1 cellular context compared by ENCODE assay signal in the genomic region with DNA sequence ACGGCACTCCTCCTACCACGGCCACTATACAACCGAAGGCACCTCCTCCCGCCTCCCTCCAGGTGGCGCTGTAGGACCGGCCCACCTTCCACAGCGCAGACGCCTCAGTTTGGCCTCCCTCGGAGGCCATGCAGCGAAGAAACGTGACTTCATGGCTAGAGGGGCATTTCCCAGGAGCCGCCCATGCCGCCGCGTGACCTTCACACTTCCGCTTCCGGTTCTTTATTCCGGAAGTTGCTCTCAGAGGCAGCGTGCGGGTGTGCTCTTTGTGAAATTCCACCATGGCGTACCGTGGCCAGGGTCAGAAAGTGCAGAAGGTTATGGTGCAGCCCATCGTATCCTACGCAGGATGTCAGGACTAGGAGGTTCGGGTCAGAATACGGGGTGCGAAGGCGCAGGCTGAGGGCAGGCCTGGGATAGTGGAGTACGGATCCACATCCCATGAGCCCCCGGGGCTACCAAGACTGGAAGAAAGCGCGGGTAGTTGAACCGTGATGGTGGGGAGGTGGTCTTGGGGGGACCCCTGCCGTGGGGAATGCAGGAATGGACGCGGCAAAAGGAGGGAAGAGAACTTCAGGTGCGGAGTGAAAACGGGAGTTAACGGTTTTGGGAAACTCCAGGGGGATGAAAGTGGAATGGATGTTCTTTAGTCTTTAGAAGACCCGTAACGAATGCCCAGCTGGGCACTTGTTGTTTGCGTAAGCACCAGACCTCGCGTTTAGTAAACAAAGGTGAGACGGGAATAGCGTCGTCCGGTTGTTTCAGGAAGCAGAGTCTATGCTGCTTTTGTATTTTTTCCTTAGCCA.
A peak's percentile ranks its signal among the peaks of the same experiment; 100 is the strongest.
TF ChIP-seq lines count a peak whose summit lies in the region.

A gene (plus strand): TSS at position 221 of the 806 bp plus-strand sequence. CDS start 61 bp downstream, at position 282.

TF ChIP-seq in K562, 482 proteins besides CTCF, POLR2A, EP300 and RAD21 (continued from another document and continues in another):
- TF ChIP-seq, protein P1, sequence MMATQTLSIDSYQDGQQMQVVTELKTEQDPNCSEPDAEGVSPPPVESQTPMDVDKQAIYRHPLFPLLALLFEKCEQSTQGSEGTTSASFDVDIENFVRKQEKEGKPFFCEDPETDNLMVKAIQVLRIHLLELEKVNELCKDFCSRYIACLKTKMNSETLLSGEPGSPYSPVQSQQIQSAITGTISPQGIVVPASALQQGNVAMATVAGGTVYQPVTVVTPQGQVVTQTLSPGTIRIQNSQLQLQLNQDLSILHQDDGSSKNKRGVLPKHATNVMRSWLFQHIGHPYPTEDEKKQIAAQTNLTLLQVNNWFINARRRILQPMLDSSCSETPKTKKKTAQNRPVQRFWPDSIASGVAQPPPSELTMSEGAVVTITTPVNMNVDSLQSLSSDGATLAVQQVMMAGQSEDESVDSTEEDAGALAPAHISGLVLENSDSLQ (IDR thresholded peaks at IDR 0.05): peak; percentile 86
- TF ChIP-seq FOXJ2 (tag; IDR thresholded peaks at IDR 0.05) (peak; percentile 81; the same call in 1 of the 2 replicates), TCFL5 (CRISPR knock-in tag; conservative IDR thresholded peaks at IDR 0.05) (no peak), SUPT5H (IDR thresholded peaks at IDR 0.05) (peak; percentile 98), OTX1 (CRISPR knock-in tag; IDR thresholded peaks at IDR 0.05) (peak; percentile 52; the same call in 1 of the 2 replicates), XRCC5 (IDR thresholded peaks at IDR 0.05; ENCODE audit: low read depth, low read length) (peak; percentile 91), ELF2 (CRISPR knock-in tag; IDR thresholded peaks at IDR 0.05) (peak; percentile 99), STAT5A (IDR thresholded peaks at IDR 0.05; ENCODE audit: borderline replicate concordance, low read length) (peak; percentile 52; the same call in 1 of the 2 replicates), FOXP1 (CRISPR knock-in tag; IDR thresholded peaks at IDR 0.05) (peak; percentile 44; the same call in 1 of the 2 replicates), HLTF (IDR thresholded peaks at IDR 0.05) (peak; percentile 8; the same call in 1 of the 2 replicates), ZZZ3 (IDR thresholded peaks at IDR 0.05) (peak; percentile 96), SMAD1 (IDR thresholded peaks at IDR 0.05; ENCODE audit: low read depth, low read length, partially characterized antibody) (peak; percentile 89), CBFB (CRISPR knock-in tag; IDR thresholded peaks at IDR 0.05) (peak; percentile 59; the same call in 1 of the 2 replicates), PML (IDR thresholded peaks at IDR 0.05; ENCODE audit: low read length) (peak; percentile 88), STAG1 (CRISPR knock-in tag; IDR thresholded peaks at IDR 0.05; ENCODE audit: borderline replicate concordance) (peak; percentile 97), L3MBTL2 (IDR thresholded peaks at IDR 0.05) (peak; percentile 87; the same call in 1 of the 2 replicates), CCNT2 (IDR thresholded peaks at IDR 0.05; ENCODE audit: borderline replicate concordance, extremely low read depth, insufficient read length, low read depth, low read length) (peak; percentile 50), POLR2B (IDR thresholded peaks at IDR 0.05; ENCODE audit: low read depth, partially characterized antibody) (peak; percentile 92), ZNF165 (CRISPR knock-in tag; IDR thresholded peaks at IDR 0.05; ENCODE audit: borderline replicate concordance) (peak; percentile 59; the same call in 1 of the 2 replicates), THRAP3 (IDR thresholded peaks at IDR 0.05; ENCODE audit: borderline replicate concordance) (peak; percentile 97; the same call in 1 of the 2 replicates), ZNF224 (CRISPR knock-in tag; IDR thresholded peaks at IDR 0.05) (peak; percentile 76), KAT7 (CRISPR knock-in tag; IDR thresholded peaks at IDR 0.05; ENCODE audit: borderline replicate concordance) (peak; percentile 70; the same call in 1 of the 2 replicates), ZNF644 (tag; IDR thresholded peaks at IDR 0.05; ENCODE audit: low read depth) (peak; percentile 77), LEF1 (IDR thresholded peaks at IDR 0.05) (peak; percentile 91), ERF (CRISPR knock-in tag; IDR thresholded peaks at IDR 0.05) (peak; percentile 90), SMAD2 (IDR thresholded peaks at IDR 0.05; ENCODE audit: low read depth, low read length) (no peak), SP1 (CRISPR knock-in tag; IDR thresholded peaks at IDR 0.05) (peak; percentile 98), ZNF707 (CRISPR knock-in tag; conservative IDR thresholded peaks at IDR 0.05) (no peak), MEF2A (IDR thresholded peaks at IDR 0.05; ENCODE audit: control insufficient read depth, low read depth, low read length) (no peak), TRIM24 (IDR thresholded peaks at IDR 0.05) (peak; percentile 40 to 85; a peak in 3 of 4 replicates), FOXA3 (CRISPR knock-in tag; conservative IDR thresholded peaks at IDR 0.05 in 1 of 2, IDR thresholded peaks at IDR 0.05 in 1 of 2) (peak in 1 of 2 experiments; percentile 29; a peak in 1 of 4 replicates)
- TF ChIP-seq, protein P2, sequence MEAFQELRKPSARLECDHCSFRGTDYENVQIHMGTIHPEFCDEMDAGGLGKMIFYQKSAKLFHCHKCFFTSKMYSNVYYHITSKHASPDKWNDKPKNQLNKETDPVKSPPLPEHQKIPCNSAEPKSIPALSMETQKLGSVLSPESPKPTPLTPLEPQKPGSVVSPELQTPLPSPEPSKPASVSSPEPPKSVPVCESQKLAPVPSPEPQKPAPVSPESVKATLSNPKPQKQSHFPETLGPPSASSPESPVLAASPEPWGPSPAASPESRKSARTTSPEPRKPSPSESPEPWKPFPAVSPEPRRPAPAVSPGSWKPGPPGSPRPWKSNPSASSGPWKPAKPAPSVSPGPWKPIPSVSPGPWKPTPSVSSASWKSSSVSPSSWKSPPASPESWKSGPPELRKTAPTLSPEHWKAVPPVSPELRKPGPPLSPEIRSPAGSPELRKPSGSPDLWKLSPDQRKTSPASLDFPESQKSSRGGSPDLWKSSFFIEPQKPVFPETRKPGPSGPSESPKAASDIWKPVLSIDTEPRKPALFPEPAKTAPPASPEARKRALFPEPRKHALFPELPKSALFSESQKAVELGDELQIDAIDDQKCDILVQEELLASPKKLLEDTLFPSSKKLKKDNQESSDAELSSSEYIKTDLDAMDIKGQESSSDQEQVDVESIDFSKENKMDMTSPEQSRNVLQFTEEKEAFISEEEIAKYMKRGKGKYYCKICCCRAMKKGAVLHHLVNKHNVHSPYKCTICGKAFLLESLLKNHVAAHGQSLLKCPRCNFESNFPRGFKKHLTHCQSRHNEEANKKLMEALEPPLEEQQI (IDR thresholded peaks at IDR 0.05): peak; percentile 85
- TF ChIP-seq, protein P3, sequence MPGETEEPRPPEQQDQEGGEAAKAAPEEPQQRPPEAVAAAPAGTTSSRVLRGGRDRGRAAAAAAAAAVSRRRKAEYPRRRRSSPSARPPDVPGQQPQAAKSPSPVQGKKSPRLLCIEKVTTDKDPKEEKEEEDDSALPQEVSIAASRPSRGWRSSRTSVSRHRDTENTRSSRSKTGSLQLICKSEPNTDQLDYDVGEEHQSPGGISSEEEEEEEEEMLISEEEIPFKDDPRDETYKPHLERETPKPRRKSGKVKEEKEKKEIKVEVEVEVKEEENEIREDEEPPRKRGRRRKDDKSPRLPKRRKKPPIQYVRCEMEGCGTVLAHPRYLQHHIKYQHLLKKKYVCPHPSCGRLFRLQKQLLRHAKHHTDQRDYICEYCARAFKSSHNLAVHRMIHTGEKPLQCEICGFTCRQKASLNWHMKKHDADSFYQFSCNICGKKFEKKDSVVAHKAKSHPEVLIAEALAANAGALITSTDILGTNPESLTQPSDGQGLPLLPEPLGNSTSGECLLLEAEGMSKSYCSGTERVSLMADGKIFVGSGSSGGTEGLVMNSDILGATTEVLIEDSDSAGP (CRISPR knock-in tag; IDR thresholded peaks at IDR 0.05): peak; percentile 55; the same call in 1 of the 2 replicates
- TF ChIP-seq, protein P4, sequence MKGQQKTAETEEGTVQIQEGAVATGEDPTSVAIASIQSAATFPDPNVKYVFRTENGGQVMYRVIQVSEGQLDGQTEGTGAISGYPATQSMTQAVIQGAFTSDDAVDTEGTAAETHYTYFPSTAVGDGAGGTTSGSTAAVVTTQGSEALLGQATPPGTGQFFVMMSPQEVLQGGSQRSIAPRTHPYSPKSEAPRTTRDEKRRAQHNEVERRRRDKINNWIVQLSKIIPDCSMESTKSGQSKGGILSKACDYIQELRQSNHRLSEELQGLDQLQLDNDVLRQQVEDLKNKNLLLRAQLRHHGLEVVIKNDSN (CRISPR knock-in tag; IDR thresholded peaks at IDR 0.05): peak; percentile 98
- TF ChIP-seq, protein P5, sequence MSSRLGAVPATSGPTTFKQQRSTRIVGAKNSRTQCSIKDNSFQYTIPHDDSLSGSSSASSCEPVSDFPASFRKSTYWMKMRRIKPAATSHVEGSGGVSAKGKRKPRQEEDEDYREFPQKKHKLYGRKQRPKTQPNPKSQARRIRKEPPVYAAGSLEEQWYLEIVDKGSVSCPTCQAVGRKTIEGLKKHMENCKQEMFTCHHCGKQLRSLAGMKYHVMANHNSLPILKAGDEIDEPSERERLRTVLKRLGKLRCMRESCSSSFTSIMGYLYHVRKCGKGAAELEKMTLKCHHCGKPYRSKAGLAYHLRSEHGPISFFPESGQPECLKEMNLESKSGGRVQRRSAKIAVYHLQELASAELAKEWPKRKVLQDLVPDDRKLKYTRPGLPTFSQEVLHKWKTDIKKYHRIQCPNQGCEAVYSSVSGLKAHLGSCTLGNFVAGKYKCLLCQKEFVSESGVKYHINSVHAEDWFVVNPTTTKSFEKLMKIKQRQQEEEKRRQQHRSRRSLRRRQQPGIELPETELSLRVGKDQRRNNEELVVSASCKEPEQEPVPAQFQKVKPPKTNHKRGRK (tag; IDR thresholded peaks at IDR 0.05): no peak
- TF ChIP-seq, protein P6, sequence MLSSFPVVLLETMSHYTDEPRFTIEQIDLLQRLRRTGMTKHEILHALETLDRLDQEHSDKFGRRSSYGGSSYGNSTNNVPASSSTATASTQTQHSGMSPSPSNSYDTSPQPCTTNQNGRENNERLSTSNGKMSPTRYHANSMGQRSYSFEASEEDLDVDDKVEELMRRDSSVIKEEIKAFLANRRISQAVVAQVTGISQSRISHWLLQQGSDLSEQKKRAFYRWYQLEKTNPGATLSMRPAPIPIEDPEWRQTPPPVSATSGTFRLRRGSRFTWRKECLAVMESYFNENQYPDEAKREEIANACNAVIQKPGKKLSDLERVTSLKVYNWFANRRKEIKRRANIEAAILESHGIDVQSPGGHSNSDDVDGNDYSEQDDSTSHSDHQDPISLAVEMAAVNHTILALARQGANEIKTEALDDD (IDR thresholded peaks at IDR 0.05): no peak; the same call in 1 of the 2 replicates
- TF ChIP-seq, protein P7, sequence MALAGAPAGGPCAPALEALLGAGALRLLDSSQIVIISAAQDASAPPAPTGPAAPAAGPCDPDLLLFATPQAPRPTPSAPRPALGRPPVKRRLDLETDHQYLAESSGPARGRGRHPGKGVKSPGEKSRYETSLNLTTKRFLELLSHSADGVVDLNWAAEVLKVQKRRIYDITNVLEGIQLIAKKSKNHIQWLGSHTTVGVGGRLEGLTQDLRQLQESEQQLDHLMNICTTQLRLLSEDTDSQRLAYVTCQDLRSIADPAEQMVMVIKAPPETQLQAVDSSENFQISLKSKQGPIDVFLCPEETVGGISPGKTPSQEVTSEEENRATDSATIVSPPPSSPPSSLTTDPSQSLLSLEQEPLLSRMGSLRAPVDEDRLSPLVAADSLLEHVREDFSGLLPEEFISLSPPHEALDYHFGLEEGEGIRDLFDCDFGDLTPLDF (CRISPR knock-in tag; IDR thresholded peaks at IDR 0.05): peak; percentile 87
- TF ChIP-seq, protein P8, sequence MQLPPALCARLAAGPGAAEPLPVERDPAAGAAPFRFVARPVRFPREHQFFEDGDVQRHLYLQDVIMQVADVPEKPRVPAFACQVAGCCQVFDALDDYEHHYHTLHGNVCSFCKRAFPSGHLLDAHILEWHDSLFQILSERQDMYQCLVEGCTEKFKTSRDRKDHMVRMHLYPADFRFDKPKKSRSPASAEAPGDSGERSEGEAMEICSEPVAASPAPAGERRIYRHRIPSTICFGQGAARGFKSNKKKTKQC (CRISPR knock-in tag; IDR thresholded peaks at IDR 0.05): peak; percentile 98
- TF ChIP-seq, protein P9, sequence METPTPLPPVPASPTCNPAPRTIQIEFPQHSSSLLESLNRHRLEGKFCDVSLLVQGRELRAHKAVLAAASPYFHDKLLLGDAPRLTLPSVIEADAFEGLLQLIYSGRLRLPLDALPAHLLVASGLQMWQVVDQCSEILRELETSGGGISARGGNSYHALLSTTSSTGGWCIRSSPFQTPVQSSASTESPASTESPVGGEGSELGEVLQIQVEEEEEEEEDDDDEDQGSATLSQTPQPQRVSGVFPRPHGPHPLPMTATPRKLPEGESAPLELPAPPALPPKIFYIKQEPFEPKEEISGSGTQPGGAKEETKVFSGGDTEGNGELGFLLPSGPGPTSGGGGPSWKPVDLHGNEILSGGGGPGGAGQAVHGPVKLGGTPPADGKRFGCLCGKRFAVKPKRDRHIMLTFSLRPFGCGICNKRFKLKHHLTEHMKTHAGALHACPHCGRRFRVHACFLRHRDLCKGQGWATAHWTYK (CRISPR knock-in tag; IDR thresholded peaks at IDR 0.05): peak; percentile 92
- TF ChIP-seq, protein P10, sequence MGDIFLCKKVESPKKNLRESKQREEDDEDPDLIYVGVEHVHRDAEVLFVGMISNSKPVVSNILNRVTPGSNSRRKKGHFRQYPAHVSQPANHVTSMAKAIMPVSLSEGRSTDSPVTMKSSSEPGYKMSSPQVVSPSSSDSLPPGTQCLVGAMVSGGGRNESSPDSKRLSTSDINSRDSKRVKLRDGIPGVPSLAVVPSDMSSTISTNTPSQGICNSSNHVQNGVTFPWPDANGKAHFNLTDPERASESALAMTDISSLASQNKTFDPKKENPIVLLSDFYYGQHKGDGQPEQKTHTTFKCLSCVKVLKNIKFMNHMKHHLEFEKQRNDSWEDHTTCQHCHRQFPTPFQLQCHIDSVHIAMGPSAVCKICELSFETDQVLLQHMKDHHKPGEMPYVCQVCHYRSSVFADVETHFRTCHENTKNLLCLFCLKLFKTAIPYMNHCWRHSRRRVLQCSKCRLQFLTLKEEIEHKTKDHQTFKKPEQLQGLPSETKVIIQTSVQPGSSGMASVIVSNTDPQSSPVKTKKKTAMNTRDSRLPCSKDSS (IDR thresholded peaks at IDR 0.05; ENCODE audit: low read depth, partially characterized antibody): no peak
- TF ChIP-seq, protein P11, sequence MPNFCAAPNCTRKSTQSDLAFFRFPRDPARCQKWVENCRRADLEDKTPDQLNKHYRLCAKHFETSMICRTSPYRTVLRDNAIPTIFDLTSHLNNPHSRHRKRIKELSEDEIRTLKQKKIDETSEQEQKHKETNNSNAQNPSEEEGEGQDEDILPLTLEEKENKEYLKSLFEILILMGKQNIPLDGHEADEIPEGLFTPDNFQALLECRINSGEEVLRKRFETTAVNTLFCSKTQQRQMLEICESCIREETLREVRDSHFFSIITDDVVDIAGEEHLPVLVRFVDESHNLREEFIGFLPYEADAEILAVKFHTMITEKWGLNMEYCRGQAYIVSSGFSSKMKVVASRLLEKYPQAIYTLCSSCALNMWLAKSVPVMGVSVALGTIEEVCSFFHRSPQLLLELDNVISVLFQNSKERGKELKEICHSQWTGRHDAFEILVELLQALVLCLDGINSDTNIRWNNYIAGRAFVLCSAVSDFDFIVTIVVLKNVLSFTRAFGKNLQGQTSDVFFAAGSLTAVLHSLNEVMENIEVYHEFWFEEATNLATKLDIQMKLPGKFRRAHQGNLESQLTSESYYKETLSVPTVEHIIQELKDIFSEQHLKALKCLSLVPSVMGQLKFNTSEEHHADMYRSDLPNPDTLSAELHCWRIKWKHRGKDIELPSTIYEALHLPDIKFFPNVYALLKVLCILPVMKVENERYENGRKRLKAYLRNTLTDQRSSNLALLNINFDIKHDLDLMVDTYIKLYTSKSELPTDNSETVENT (CRISPR knock-in tag; IDR thresholded peaks at IDR 0.05): peak; percentile 100
